Comparison of ENCODE assay signal across 10 cellular contexts in the genomic region with DNA sequence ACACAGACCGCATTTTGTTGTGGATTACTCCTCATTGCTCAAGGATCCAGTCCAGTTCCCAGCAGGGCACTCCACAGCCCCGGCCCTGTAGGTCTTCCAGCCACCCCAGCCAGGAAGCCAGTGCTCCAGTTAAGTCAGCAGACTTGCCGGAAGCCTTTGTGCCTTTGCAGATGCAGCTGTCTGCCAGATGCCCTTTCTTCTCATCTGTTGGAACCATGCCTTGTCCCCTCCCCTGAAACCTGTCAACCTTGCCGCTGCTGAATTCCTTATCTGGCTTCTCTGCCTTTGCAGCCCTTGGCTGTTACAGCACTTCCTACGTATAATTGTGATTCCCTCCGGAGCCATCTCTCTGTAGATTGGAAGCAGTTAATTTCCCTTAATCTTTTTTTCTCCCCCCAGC. TPM values are rescaled to one million over a fixed set of nuclear protein-coding genes. Genes with fewer than 3 reads are reported as not detected.
DNase-seq lines count a peak whose midpoint lies in the region; ATAC-seq and TF ChIP-seq lines count a peak whose summit lies in the region.
"Had no signal": no experiment of that assay in that cellular context is flagged by ENCODE, and none has a peak within 500 bp of the region (broad histone marks: within the 10 kb centered on the region; RNA-seq: fewer than 3 reads in every experiment).

No MANE protein-coding gene starts in this region.

- no peak overlapping the region for H4K12ac ChIP-seq in trophoblast cell (ENCODE audit: low read depth, low read length)

- DNase-seq in ELF-1 (ENCODE audit: low read depth, low spot score) (peak; percentile 89), RPMI7951 (ENCODE audit: low read depth) (peak; percentile 30), fibroblast of gingiva (ENCODE audit: low read depth) (peak; percentile 44), neural progenitor cell (ENCODE audit: low spot score) (no peak), psoas muscle (no peak), trophoblast cell (no peak), ureter (ENCODE audit: low spot score) (no peak), posterior vena cava (ENCODE audit: low spot score) (no peak)
- DNase-seq: activated CD4-positive, alpha-beta T cell treated with anti-CD3 and anti-CD28 coated beads for 48 hours; NK-92 treated with Interleukin-12 subunit alpha and Interleukin-12 subunit beta, amount 100 ng/mL, for 24 hours had no signal

- H3K79me2 ChIP-seq in neural progenitor cell (ENCODE audit: low read depth) (peaks cover 19% of the 10 kb centered on the region), trophoblast cell (ENCODE audit: control insufficient read depth, insufficient read depth, low read length, poor library complexity) (no peaks in the 10 kb centered on the region)

- no peak overlapping the region for H3K14ac ChIP-seq in trophoblast cell (ENCODE audit: low read length)

- no peak overlapping the region for H3K4me3 ChIP-seq in neural progenitor cell
- no peak overlapping the region for H3K4me3 ChIP-seq in psoas muscle
- H3K4me3 ChIP-seq in trophoblast cell (ENCODE audit: low read depth, low read length): no peak overlapping the region

- H2BK12ac ChIP-seq in trophoblast cell (ENCODE audit: low read length): no peak overlapping the region

- H4K91ac ChIP-seq in trophoblast cell (ENCODE audit: low read depth, low read length): no peak overlapping the region

- no peak overlapping the region for H3K4ac ChIP-seq in trophoblast cell (ENCODE audit: low read depth, low read length)

- H3K36me3 Mint-ChIP-seq in neural progenitor cell: peaks cover 78% of the 10 kb centered on the region

- peak overlapping the region; percentile 90 for H3K27ac Mint-ChIP-seq in neural progenitor cell

- no peak overlapping the region for H2BK120ac ChIP-seq in trophoblast cell (ENCODE audit: insufficient read depth, low read length, poor library complexity)

- 14 to 17% (median 16%) methylated on average over 6 of the region's 6 CpGs for WGBS in psoas muscle, 3 donors
- no CpG with 5 or more reads among the region's 6 CpGs for WGBS in trophoblast cell (ENCODE audit: extremely low coverage, insufficient coverage, insufficient read length)

- H3K27ac ChIP-seq in neural progenitor cell: no peak overlapping the region
- H3K27ac ChIP-seq in psoas muscle: no peak overlapping the region
- H3K27ac ChIP-seq in trophoblast cell (ENCODE audit: low read depth, low read length): no peak overlapping the region

- H3K4me2 ChIP-seq in neural progenitor cell (no peak overlapping the region), trophoblast cell (ENCODE audit: low read length) (no peak overlapping the region)

- no peak overlapping the region for H3K23ac ChIP-seq in trophoblast cell (ENCODE audit: low read length)

- H2AFZ ChIP-seq in neural progenitor cell (replicated peaks): no peak overlapping the region
- H2AFZ ChIP-seq in trophoblast cell (ENCODE audit: insufficient read depth, low read length, poor library complexity): no peak overlapping the region

- H2BK5ac ChIP-seq in trophoblast cell (ENCODE audit: low read depth, low read length, poor library complexity): no peak overlapping the region

- peaks cover 32% of the 10 kb centered on the region for H3F3A ChIP-seq in neural progenitor cell (ENCODE audit: low read depth)

- no peak for TF ChIP-seq CTCF in neural progenitor cell (IDR thresholded peaks at IDR 0.05)
- no peak for TF ChIP-seq CTCF in psoas muscle (IDR thresholded peaks at IDR 0.05)

- H3K27me3 ChIP-seq in neural progenitor cell: no peaks in the 10 kb centered on the region
- H3K27me3 ChIP-seq in psoas muscle (ENCODE audit: insufficient read depth in 3 of 3, low read length in 2 of 3): no peaks in the 10 kb centered on the region
- H3K27me3 ChIP-seq in trophoblast cell (ENCODE audit: insufficient read depth, low read length): no peaks in the 10 kb centered on the region

- no peaks in the 10 kb centered on the region for H3K79me1 ChIP-seq in trophoblast cell (ENCODE audit: low read length)

- H4K20me1 ChIP-seq in neural progenitor cell (ENCODE audit: low read depth): no peaks in the 10 kb centered on the region

- H3K9ac ChIP-seq in neural progenitor cell: no peak overlapping the region
- H3K9ac ChIP-seq in trophoblast cell (ENCODE audit: low read length): no peak overlapping the region

- no peak overlapping the region for H3K18ac ChIP-seq in trophoblast cell (ENCODE audit: low read length)

- H4K8ac ChIP-seq in trophoblast cell (ENCODE audit: low read depth, low read length): no peak overlapping the region

- H3K4me1 Mint-ChIP-seq in neural progenitor cell: peaks cover 18% of the 10 kb centered on the region

- H3K36me3 ChIP-seq in neural progenitor cell: peaks cover 38% of the 10 kb centered on the region
- no peaks in the 10 kb centered on the region for H3K36me3 ChIP-seq in psoas muscle (ENCODE audit: insufficient read depth in 1 of 2, low read depth in 1 of 2)
- peaks cover 0 to 4% of the 10 kb centered on the region in 2 experiments for H3K36me3 ChIP-seq in trophoblast cell (ENCODE audit: control insufficient read depth in 1 of 2, insufficient read depth in 2 of 2, low read length in 2 of 2)

- no peak overlapping the region for H2AK5ac ChIP-seq in trophoblast cell (ENCODE audit: low read length)

- no peak overlapping the region for H3K4me3 Mint-ChIP-seq in neural progenitor cell

- H3K9me3 ChIP-seq in neural progenitor cell (ENCODE audit: low read depth) (no peaks in the 10 kb centered on the region), psoas muscle (no peaks in the 10 kb centered on the region), trophoblast cell (ENCODE audit: insufficient read depth, low read depth, low read length) (no peaks in the 10 kb centered on the region)

- ATAC-seq in psoas muscle: no peak

- no peaks in the 10 kb centered on the region for H3K9me3 Mint-ChIP-seq in neural progenitor cell

- intact Hi-C loops in psoas muscle (cut with DNase I) (no loop called here), posterior vena cava (cut with DNase I) (no loop called here)

- H3K27me3 Mint-ChIP-seq in neural progenitor cell (ENCODE audit: insufficient read depth, low read depth): no peaks in the 10 kb centered on the region

- H3K4me1 ChIP-seq in neural progenitor cell (no peaks in the 10 kb centered on the region), psoas muscle (no peaks in the 10 kb centered on the region), trophoblast cell (ENCODE audit: control insufficient read depth in 1 of 2, insufficient read depth in 2 of 2, low read length in 2 of 2) (peaks cover 0 to 2% of the 10 kb centered on the region in 2 experiments)

RNA-seq across cellular contexts. Expression of a gene that starts 28.4 kb away (rescaled TPM):
- total RNA-seq in RPMI7951 (2014; rRNA removed; shearing (Covaris generic)): 46.7 and 57.4 TPM in 2 replicates
- total RNA-seq in neural progenitor cell (ENCODE audit: low replicate concordance) (261 and 357 TPM in 2 replicates), psoas muscle (1 to 10 TPM in 1 of 4 donors, under 1 TPM in 3; 0.15 to 1.1 (median 0.52) TPM), ureter (139 TPM), posterior vena cava (10 to 100 TPM in 1 of 2 donors, 1 to 10 TPM in 1; 2.5 to 18.6 TPM)
- polyA plus RNA-seq in psoas muscle: 1 to 10 TPM in 2 of 3 donors, under 1 TPM in 1; 0.31 to 2.0 (median 1.6) TPM
- polyA plus RNA-seq in trophoblast cell (2013): 75.3 and 77.9 TPM in 2 replicates

Comparison
In these comparisons a context has a peak if more than half of its experiments do, and no peak if none do; other contexts are left out.
1. DNase-seq: peak in ELF-1 (single experiment), RPMI7951 (single experiment) and fibroblast of gingiva (single experiment); none in neural progenitor cell (single experiment), psoas muscle (0 of 2), trophoblast cell (0 of 2), ureter (single experiment) and posterior vena cava (single experiment).